9 cellular contexts compared by ENCODE assay signal in the genomic region with DNA sequence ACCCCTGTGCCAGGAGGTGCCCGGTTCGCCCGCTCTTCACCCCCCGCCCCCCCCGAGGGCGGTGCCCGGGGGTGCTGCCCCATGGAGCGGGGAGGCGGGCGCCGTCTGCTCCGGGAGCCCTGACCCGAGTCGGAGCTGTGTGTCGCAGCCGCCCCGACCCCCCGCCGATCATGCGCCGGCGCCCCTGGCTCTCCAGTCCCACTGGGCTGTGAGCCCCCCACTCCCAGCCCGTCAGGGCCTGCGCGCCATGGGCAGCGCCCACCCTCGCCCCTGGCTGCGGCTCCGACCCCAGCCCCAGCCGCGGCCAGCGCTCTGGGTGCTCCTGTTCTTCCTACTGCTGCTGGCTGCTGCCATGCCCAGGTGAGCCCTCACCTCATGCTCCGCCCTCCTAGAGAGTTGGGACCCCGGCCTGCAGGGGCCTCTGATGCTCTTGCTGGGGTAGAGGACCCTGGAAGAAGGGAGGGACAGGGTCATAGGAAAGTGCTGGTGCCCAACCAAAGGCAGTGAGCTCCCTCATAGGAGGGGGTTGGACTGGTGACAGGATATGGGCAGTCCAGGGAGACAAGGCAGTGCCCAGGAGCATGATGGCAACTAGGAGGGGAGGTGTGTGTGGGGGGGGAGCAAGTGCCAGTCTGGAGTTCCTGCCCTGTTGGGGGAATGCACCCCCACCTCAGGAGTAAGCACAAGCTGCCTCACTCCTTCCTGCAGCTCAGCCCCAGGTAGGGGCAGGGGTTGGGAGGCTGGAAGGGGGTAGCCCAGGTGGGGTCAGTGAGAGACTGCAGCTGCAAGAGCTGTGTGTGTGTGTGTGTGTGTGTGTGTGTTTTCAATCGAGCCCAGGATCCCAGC. TPM values are rescaled to one million over a fixed set of nuclear protein-coding genes. Genes with fewer than 3 reads are reported as not detected.
DNase-seq lines count a peak whose midpoint lies in the region; ATAC-seq, FAIRE-seq and TF ChIP-seq lines count a peak whose summit lies in the region.
"Had no signal": no experiment of that assay in that cellular context is flagged by ENCODE, and none has a peak within 500 bp of the region (broad histone marks: within the 10 kb centered on the region; RNA-seq: fewer than 3 reads in every experiment).

A gene (plus strand): TSS at position 104 of the 846 bp plus-strand sequence. CDS start 144 bp downstream, at position 248.

- peaks cover 66% of the 10 kb centered on the region for H3K4me1 Mint-ChIP-seq in brain

- no peaks in the 10 kb centered on the region for H3K36me3 ChIP-seq in pancreas

- H3K27me3 Mint-ChIP-seq in brain, result peaks cover 90% of the 10 kb centered on the region

- DNase-seq in DMS53 (lab: John Stamatoyannopoulos, UW) (peak; percentile 20), DMS53 treated with DMSO at 0.1 percent for 48 hours (lab: John Stamatoyannopoulos, UW; ENCODE audit: unreplicated experiment) (no peak), renal cortical epithelial cell (ENCODE audit: low read depth) (no peak), NCI-H524 (lab: John Stamatoyannopoulos, UW) (no peak), pancreas (no peak)

- peaks cover 0 to 14% (median 2%) of the 10 kb centered on the region in 4 donors for H3K27me3 ChIP-seq in pancreas

- 11 to 20% methylated on average over 16 to 35 of the region's 35 CpGs for WGBS in pancreas, 2 donors

- H3K27ac Mint-ChIP-seq in brain, result peak within 1 kb of the TSS in 1 of 5 experiments; percentile 27

- no peak for FAIRE-seq in pancreas (lab: Jason Lieb, UNC)

- ATAC-seq in HG03064 (IDR thresholded peaks at IDR 0.05; ENCODE audit: low read depth, unreplicated experiment) (peak; percentile 8), HG03097 (IDR thresholded peaks at IDR 0.05; ENCODE audit: low FRiP score, unreplicated experiment) (no peak), pancreas (no peak)

- peaks cover 0 to 11% (median 11%) of the 10 kb centered on the region in 3 donors for H3K4me1 ChIP-seq in pancreas

- no peaks in the 10 kb centered on the region for H3K36me3 Mint-ChIP-seq in brain

- no peaks in the 10 kb centered on the region for H3K9me3 ChIP-seq in pancreas

- TF ChIP-seq CTCF in brain (conservative IDR thresholded peaks at IDR 0.05) (no peak), pancreas (IDR thresholded peaks at IDR 0.05) (no peak)

- intact Hi-C loops in pancreas (cut with DNase I), result no loop called here

- H3K9me3 Mint-ChIP-seq in brain, result peaks cover 0 to 12% (median 0%) of the 10 kb centered on the region in 5 experiments

- H3K27ac ChIP-seq in pancreas, result no peak within 1 kb of the TSS
- H3K27ac ChIP-seq: 22Rv1 had no signal

- H3K4me3 Mint-ChIP-seq in brain, result peak within 1 kb of the TSS; percentile 59 to 76 (median 60)

- peak within 1 kb of the TSS in 2 of 4 donors; percentile 1 to 35 for H3K4me3 ChIP-seq in pancreas

RNA-seq across cellular contexts. Expression of the gene that starts here (rescaled TPM):
- polyA plus RNA-seq in brain (ENCODE audit: insufficient read depth, low read depth, low replicate concordance), result 0.58 TPM
- total RNA-seq in renal cortical epithelial cell, result 13.5 and 21.5 TPM in 2 replicates
- total RNA-seq in pancreas, result 1 to 10 TPM in 1 of 6 donors, under 1 TPM in 2, not detected in 3; 0.15 to 1.5 (median 0.23) TPM
- under 1 TPM; 0.05 to 0.30 TPM for polyA plus RNA-seq in pancreas
